Comparison of ENCODE assay signal across 18 cellular contexts in genomic region chr2:147352775-147353381, GRCh38.
"Had no signal": no experiment of that assay in that cellular context is flagged by ENCODE, and none has a peak within 500 bp of the region (broad histone marks: within the 10 kb centered on the region; RNA-seq: fewer than 3 reads in every experiment).

No MANE protein-coding gene starts in this region.

- FAIRE-seq: endothelial cell of umbilical vein, islet of Langerhans had no signal

- DNase-seq: activated CD4-positive, alpha-beta T cell treated with anti-CD3 and anti-CD28 coated beads for 36 hours; activated CD4-positive, alpha-beta T cell treated with anti-CD3 and anti-CD28 coated beads, Interleukin-2, amount 50 U/mL, for 48 hours; activated gamma-delta T cell; effector CD8-positive, alpha-beta T cell; esophagus squamous epithelium; foreskin melanocyte; glutamatergic neuron; hippocampal formation; left cardiac atrium; lower lobe of right lung; naive thymus-derived CD8-positive, alpha-beta T cell; stimulated activated CD4-positive, alpha-beta T cell treated with anti-CD3 and anti-CD28 coated beads, Interleukin-12 subunit alpha, Interleukin-12 subunit beta, amount 100 ng/mL, for 4 hours; stimulated activated CD4-positive, alpha-beta T cell treated with anti-CD3 and anti-CD28 coated beads, Interleukin-1b, Interleukin-23, amount 100 ng/mL, for 48 hours; stimulated activated CD8-positive, alpha-beta memory T cell treated with anti-CD3 and anti-CD28 coated beads, Interleukin-4, amount 100 ng/mL, for 48 hours; stimulated activated naive CD4-positive, alpha-beta T cell had no signal

- H3K9me3 ChIP-seq: esophagus squamous epithelium, lower lobe of right lung had no signal

- H3K27me3 ChIP-seq: esophagus squamous epithelium had no signal

- ATAC-seq: activated CD4-positive, alpha-beta T cell treated with anti-CD3 and anti-CD28 coated beads for 36 hours; left cardiac atrium; lower lobe of right lung; naive thymus-derived CD8-positive, alpha-beta T cell; WTC11 had no signal

- H3K4me1 ChIP-seq: lower lobe of right lung had no signal

- H3K36me3 ChIP-seq: esophagus squamous epithelium, lower lobe of right lung had no signal

- H3K27ac ChIP-seq: esophagus squamous epithelium, lower lobe of right lung had no signal

- H3K4me3 ChIP-seq: esophagus squamous epithelium, lower lobe of right lung had no signal
